In genomic region chr17:21357696-21358095, GRCh38 we compare ENCODE assay signal across 25 cellular contexts. TPM values are rescaled to one million over a fixed set of nuclear protein-coding genes. Genes with fewer than 3 reads are reported as not detected.
DNase-seq lines count a peak whose midpoint lies in the region; ATAC-seq, FAIRE-seq and TF ChIP-seq lines count a peak whose summit lies in the region.
"Had no signal": no experiment of that assay in that cellular context is flagged by ENCODE, and none has a peak within 500 bp of the region (broad histone marks: within the 10 kb centered on the region; RNA-seq: fewer than 3 reads in every experiment).

No MANE protein-coding gene starts in this region.

- no peaks in the 10 kb centered on the region for H3K9me3 ChIP-seq in neural progenitor cell (ENCODE audit: low read depth)
- H3K9me3 ChIP-seq: SJSA1 had no signal

- peak overlapping the region; percentile 89 for H3K27ac Mint-ChIP-seq in glutamatergic neuron (ENCODE audit: unreplicated experiment)
- H3K27ac Mint-ChIP-seq in neural progenitor cell, result no peak overlapping the region

- no peaks in the 10 kb centered on the region for H3K36me3 ChIP-seq in neural progenitor cell
- H3K36me3 ChIP-seq: SJSA1 had no signal

- H3K27me3 ChIP-seq in neural progenitor cell, result peaks cover 5% of the 10 kb centered on the region
- H3K27me3 ChIP-seq: SJSA1 had no signal

- peaks cover 39% of the 10 kb centered on the region for H3K4me1 ChIP-seq in neural progenitor cell
- H3K4me1 ChIP-seq: SJSA1 had no signal

- H3F3A ChIP-seq in neural progenitor cell (ENCODE audit: low read depth), result peaks cover 5% of the 10 kb centered on the region

- H3K27ac ChIP-seq in neural progenitor cell, result no peak overlapping the region
- H3K27ac ChIP-seq: 22Rv1, SJSA1 had no signal

- peaks cover 4% of the 10 kb centered on the region for H4K20me1 ChIP-seq in neural progenitor cell (ENCODE audit: low read depth)

- peak; percentile 31 for FAIRE-seq in HTR-8/SVneo (lab: Jason Lieb, UNC)
- FAIRE-seq: G401.6, GM12892, H1 had no signal

- no peak overlapping the region for H3K9ac ChIP-seq in neural progenitor cell

- peak; percentile 36 for DNase-seq in NCI-H1092 treated with DMSO at 0.1 percent for 48 hours (lab: John Stamatoyannopoulos, UW)
- no peak for DNase-seq in NCI-H1092 (lab: John Stamatoyannopoulos, UW)
- no peak for DNase-seq in HTR-8/SVneo (ENCODE audit: insufficient read length, low spot score)
- DNase-seq in glutamatergic neuron, result peak; percentile 86
- no peak for DNase-seq in neural progenitor cell (ENCODE audit: low spot score)
- no peak for DNase-seq in NCI-H524 treated with DMSO at 0.1 percent for 48 hours (lab: John Stamatoyannopoulos, UW)
- no peak for DNase-seq in NCI-H2107 treated with DMSO at 0.1 percent for 48 hours (lab: John Stamatoyannopoulos, UW; ENCODE audit: unreplicated experiment)
- DNase-seq: ACHN; C1 segment of cervical spinal cord; Calu3; CD8-positive, alpha-beta memory T cell; DMS153; Karpas-422; MV-4-11; NCI-H1694 treated with DMSO at 0.1 percent for 48 hours; NCI-H2081 treated with DMSO at 0.1 percent for 48 hours; NCI-H446 treated with DMSO at 0.1 percent for 48 hours; NK-92 treated with Interleukin-12 subunit alpha and Interleukin-12 subunit beta, amount 100 ng/mL, for 24 hours had no signal

- TF ChIP-seq CTCF in glutamatergic neuron (IDR thresholded peaks at IDR 0.05; ENCODE audit: partially characterized antibody, unreplicated experiment) (no peak), neural progenitor cell (IDR thresholded peaks at IDR 0.05) (no peak)

- H3K79me2 ChIP-seq in neural progenitor cell (ENCODE audit: low read depth), result no peaks in the 10 kb centered on the region

- peak overlapping the region; percentile 18 for H3K4me2 ChIP-seq in neural progenitor cell

- no peak overlapping the region for H3K4me3 ChIP-seq in neural progenitor cell
- H3K4me3 ChIP-seq: SJSA1 had no signal

- H3K4me3 Mint-ChIP-seq in glutamatergic neuron (ENCODE audit: unreplicated experiment), result peak overlapping the region; percentile 31
- H3K4me3 Mint-ChIP-seq in neural progenitor cell, result no peak overlapping the region
- H3K4me3 Mint-ChIP-seq: CD8-positive, alpha-beta memory T cell had no signal

- H3K9me3 Mint-ChIP-seq in glutamatergic neuron (ENCODE audit: unreplicated experiment), result peaks cover 2% of the 10 kb centered on the region
- H3K9me3 Mint-ChIP-seq in neural progenitor cell, result no peaks in the 10 kb centered on the region
- H3K9me3 Mint-ChIP-seq: CD8-positive, alpha-beta memory T cell had no signal

- H3K27me3 Mint-ChIP-seq in glutamatergic neuron (ENCODE audit: unreplicated experiment) (peaks cover 13% of the 10 kb centered on the region), neural progenitor cell (ENCODE audit: insufficient read depth, low read depth) (peaks cover 18% of the 10 kb centered on the region)
- H3K27me3 Mint-ChIP-seq: CD8-positive, alpha-beta memory T cell had no signal

- H3K4me1 Mint-ChIP-seq in glutamatergic neuron (ENCODE audit: low read depth, unreplicated experiment), result peaks cover 37% of the 10 kb centered on the region
- peaks cover 41% of the 10 kb centered on the region for H3K4me1 Mint-ChIP-seq in neural progenitor cell
- H3K4me1 Mint-ChIP-seq: CD8-positive, alpha-beta memory T cell had no signal

- no peaks in the 10 kb centered on the region for H3K36me3 Mint-ChIP-seq in glutamatergic neuron (ENCODE audit: unreplicated experiment)
- no peaks in the 10 kb centered on the region for H3K36me3 Mint-ChIP-seq in neural progenitor cell
- H3K36me3 Mint-ChIP-seq: CD8-positive, alpha-beta memory T cell had no signal

- no peak overlapping the region for H2AFZ ChIP-seq in neural progenitor cell (replicated peaks)

- ATAC-seq in GM18511 (IDR thresholded peaks at IDR 0.05; ENCODE audit: unreplicated experiment), result no peak
- ATAC-seq: Panc1 had no signal

RNA-seq across cellular contexts. Expression of gene KCNJ12, which starts 18.5 kb away (rescaled TPM):
- total RNA-seq in glutamatergic neuron (ENCODE audit: unreplicated experiment) (9.6 TPM), neural progenitor cell (ENCODE audit: low replicate concordance) (0.56 and 1.8 TPM in 2 replicates)
- total RNA-seq: Calu3; CD8-positive, alpha-beta memory T cell; SJSA1 had no signal

Comparison
In these comparisons a context has a peak if more than half of its experiments do, and no peak if none do; other contexts are left out.
1. DNase-seq: peak in NCI-H1092 treated with DMSO at 0.1 percent for 48 hours (single experiment) and glutamatergic neuron (single experiment); none in NCI-H1092 (single experiment), HTR-8/SVneo (single experiment), neural progenitor cell (single experiment), NCI-H524 treated with DMSO at 0.1 percent for 48 hours (single experiment) and NCI-H2107 treated with DMSO at 0.1 percent for 48 hours (single experiment).